In genomic region chr9:127872492-127873222, GRCh38 we compare ENCODE assay signal across 13 cellular contexts.
"Had no signal": no experiment of that assay in that cellular context is flagged by ENCODE, and none has a peak within 500 bp of the region (broad histone marks: within the 10 kb centered on the region; RNA-seq: fewer than 3 reads in every experiment).

No MANE protein-coding gene starts in this region.

- H3K36me3 ChIP-seq: breast epithelium, prostate gland, uterus had no signal

- H3K9me3 ChIP-seq: breast epithelium, left lung, prostate gland, sigmoid colon, suprapubic skin, uterus had no signal

- H3K27me3 ChIP-seq: breast epithelium, foreskin keratinocyte, sigmoid colon, suprapubic skin, uterus had no signal

- H3K27ac ChIP-seq: foreskin keratinocyte, left lung, prostate gland, suprapubic skin, uterus had no signal

- ATAC-seq: foreskin keratinocyte; left lung; stimulated activated naive CD8-positive, alpha-beta T cell treated with anti-CD3 and anti-CD28 coated beads, Interleukin-15, Interleukin-2, amounts not matched to agents 100 U/mL and 50 U/mL, for 24 hours had no signal

- DNase-seq: activated CD4-positive, alpha-beta T cell treated with anti-CD3 and anti-CD28 coated beads, Interleukin-2, amount 50 U/mL, for 1 hour; activated effector memory CD4-positive, alpha-beta T cell treated with Interleukin-2 at 50 U/mL for 16 hours; activated naive CD8-positive, alpha-beta T cell treated with anti-CD3 and anti-CD28 coated beads for 36 hours; foreskin keratinocyte; stimulated activated CD4-positive, alpha-beta T cell treated with anti-CD3 and anti-CD28 coated beads, Interleukin-12 subunit alpha, Interleukin-12 subunit beta, amount 100 ng/mL, for 4 hours; stimulated activated CD4-positive, alpha-beta T cell treated with anti-CD3 and anti-CD28 coated beads, Interleukin-2, amount 100 ng/mL, for 48 hours; stimulated activated naive CD8-positive, alpha-beta T cell treated with anti-CD3 and anti-CD28 coated beads, Interleukin-15, Interleukin-2, amounts not matched to agents 100 U/mL and 50 U/mL, for 24 hours; uterus had no signal

- H3K4me3 ChIP-seq: breast epithelium, left lung, prostate gland, sigmoid colon, suprapubic skin, uterus had no signal
